Comparison of ENCODE assay signal across 1 cellular context in genomic region chr7:138064856-138065357, GRCh38.
TF ChIP-seq lines count a peak whose summit lies in the region.

No MANE protein-coding gene starts in this region.

TF ChIP-seq in IMR-90, 13 proteins besides CTCF, POLR2A, EP300 and RAD21:
- TF ChIP-seq NFE2L2 (IDR thresholded peaks at IDR 0.05; ENCODE audit: low read depth, low read length): no peak
- TF ChIP-seq CEBPB (IDR thresholded peaks at IDR 0.05; ENCODE audit: low read depth, low read length): peak; percentile 33; the same call in 1 of the 2 replicates
TF ChIP-seq in IMR-90: peak in this region for 1.
